In genomic region chr2:105005601-105006000, GRCh38 we compare ENCODE assay signal across 20 cellular contexts. TPM values are rescaled to one million over a fixed set of nuclear protein-coding genes. Genes with fewer than 3 reads are reported as not detected.
DNase-seq lines count a peak whose midpoint lies in the region; ATAC-seq and TF ChIP-seq lines count a peak whose summit lies in the region.
"Had no signal": no experiment of that assay in that cellular context is flagged by ENCODE, and none has a peak within 500 bp of the region (broad histone marks: within the 10 kb centered on the region; RNA-seq: fewer than 3 reads in every experiment).

No MANE protein-coding gene starts in this region.

- H3K27me3 Mint-ChIP-seq in MCF 10A (ENCODE audit: insufficient read depth, unreplicated experiment) = no peaks in the 10 kb centered on the region
- peaks cover 6 to 18% of the 10 kb centered on the region in 2 donors for H3K27me3 Mint-ChIP-seq in natural killer cell treated with Interleukin-12 subunit alpha and Interleukin-12 subunit beta and Interleukin-15 and Interleukin-18, amount 100 ng/mL, for 72 hours
- H3K27me3 Mint-ChIP-seq in naive thymus-derived CD8-positive, alpha-beta T cell = peaks cover 2 to 18% (median 9%) of the 10 kb centered on the region in 5 donors
- H3K27me3 Mint-ChIP-seq: activated naive CD4-positive, alpha-beta T cell treated with anti-CD3 and anti-CD28 coated beads, Interleukin-2, amount 10 ng/mL, durations not matched to agents 7 days and 5 days had no signal

- H3K27me3 ChIP-seq in breast epithelium (no peaks in the 10 kb centered on the region), hepatocyte (no peaks in the 10 kb centered on the region), upper lobe of right lung (no peaks in the 10 kb centered on the region), thyroid gland (no peaks in the 10 kb centered on the region)

- peaks cover 8% of the 10 kb centered on the region for H3K36me3 Mint-ChIP-seq in MCF 10A (ENCODE audit: insufficient read depth, unreplicated experiment)
- H3K36me3 Mint-ChIP-seq in natural killer cell treated with Interleukin-12 subunit alpha and Interleukin-12 subunit beta and Interleukin-15 and Interleukin-18, amount 100 ng/mL, for 72 hours = peaks cover 15% of the 10 kb centered on the region
- H3K36me3 Mint-ChIP-seq in naive thymus-derived CD8-positive, alpha-beta T cell = peaks cover 0 to 14% (median 9%) of the 10 kb centered on the region in 3 donors
- H3K36me3 Mint-ChIP-seq: activated CD4-positive, alpha-beta memory T cell treated with anti-CD3 and anti-CD28 coated beads for 36 hours; activated naive CD4-positive, alpha-beta T cell treated with anti-CD3 and anti-CD28 coated beads, Interleukin-2, amount 10 ng/mL, durations not matched to agents 7 days and 5 days had no signal

- H3K9me2 ChIP-seq in hepatocyte (replicated peaks; ENCODE audit: insufficient read depth) = no peaks in the 10 kb centered on the region

- H3K79me2 ChIP-seq in hepatocyte = no peaks in the 10 kb centered on the region

- H3K27ac ChIP-seq in breast epithelium (no peak overlapping the region), hepatocyte (peak overlapping the region; percentile 45), upper lobe of right lung (no peak overlapping the region), thyroid gland (no peak overlapping the region)
- H3K27ac ChIP-seq: A549, C4-2B, HL-60 had no signal

- peak overlapping the region; percentile 65 for H3K27ac Mint-ChIP-seq in MCF 10A (ENCODE audit: low read depth, unreplicated experiment)
- H3K27ac Mint-ChIP-seq in natural killer cell treated with Interleukin-12 subunit alpha and Interleukin-12 subunit beta and Interleukin-15 and Interleukin-18, amount 100 ng/mL, for 72 hours = no peak overlapping the region
- H3K27ac Mint-ChIP-seq in naive thymus-derived CD8-positive, alpha-beta T cell = no peak overlapping the region
- H3K27ac Mint-ChIP-seq: activated CD4-positive, alpha-beta memory T cell treated with anti-CD3 and anti-CD28 coated beads for 36 hours; activated naive CD4-positive, alpha-beta T cell treated with anti-CD3 and anti-CD28 coated beads, Interleukin-2, amount 10 ng/mL, durations not matched to agents 7 days and 5 days; activated T-cell treated with anti-CD3 and anti-CD28 coated beads, Interleukin-2, amount 50 U/mL, for 24 hours; naive B cell; stimulated activated naive B cell treated with anti-CD40 and anti-IgM and Interleukin-4, amounts not matched to agents 10 μg/mL and 1 μg/mL and 100 μg/mL, for 72 hours had no signal

- no peak for TF ChIP-seq POLR2A in breast epithelium (IDR thresholded peaks at IDR 0.05)
- TF ChIP-seq POLR2A in thyroid gland (IDR thresholded peaks at IDR 0.05) = no peak

- intact Hi-C loops in MCF 10A (cut with micrococcal nuclease) = no loop called here
- intact Hi-C loops in breast epithelium (cut with DNase I; ENCODE audit: low total_unique reads) = no loop called here
- intact Hi-C loops in upper lobe of right lung (cut with DNase I) = no loop called here
- intact Hi-C loops in thyroid gland (cut with DNase I) = no loop called here

- no peaks in the 10 kb centered on the region for H3K36me3 ChIP-seq in breast epithelium
- H3K36me3 ChIP-seq in hepatocyte (replicated peaks; ENCODE audit: insufficient read depth, low read depth) = no peaks in the 10 kb centered on the region
- H3K36me3 ChIP-seq in upper lobe of right lung = no peaks in the 10 kb centered on the region
- no peaks in the 10 kb centered on the region for H3K36me3 ChIP-seq in thyroid gland

- H3K4me1 ChIP-seq in breast epithelium (no peaks in the 10 kb centered on the region), hepatocyte (ENCODE audit: insufficient read depth) (no peaks in the 10 kb centered on the region), upper lobe of right lung (no peaks in the 10 kb centered on the region), thyroid gland (no peaks in the 10 kb centered on the region)
- H3K4me1 ChIP-seq: A549 had no signal

- CTCF ChIA-PET in MCF 10A (lab: Yijun Ruan, JAX) = interaction anchor here (0.6 to 0.9 kb wide), 2 partner anchors 174 to 231 kb away, joined by 3 read pairs; no protein-coding TSS in a partner anchor

- H4K20me1 ChIP-seq in hepatocyte (ENCODE audit: insufficient read depth, poor library complexity, severe bottlenecking) = no peaks in the 10 kb centered on the region

- ATAC-seq in upper lobe of right lung = peak; percentile 85
- ATAC-seq in natural killer cell treated with Interleukin-12 subunit alpha and Interleukin-12 subunit beta and Interleukin-15 and Interleukin-18, amount 100 ng/mL, for 72 hours = no peak
- no peak for ATAC-seq in naive thymus-derived CD8-positive, alpha-beta T cell
- ATAC-seq: A549; esophagus mucosa; stimulated activated naive B cell treated with anti-CD40 and anti-IgM and Interleukin-4, amounts not matched to agents 10 μg/mL and 1 μg/mL and 100 μg/mL, for 72 hours had no signal

- no peak overlapping the region for H3K4me3 Mint-ChIP-seq in MCF 10A (ENCODE audit: unreplicated experiment)
- H3K4me3 Mint-ChIP-seq in natural killer cell treated with Interleukin-12 subunit alpha and Interleukin-12 subunit beta and Interleukin-15 and Interleukin-18, amount 100 ng/mL, for 72 hours = no peak overlapping the region
- no peak overlapping the region for H3K4me3 Mint-ChIP-seq in naive thymus-derived CD8-positive, alpha-beta T cell
- H3K4me3 Mint-ChIP-seq: activated CD4-positive, alpha-beta memory T cell treated with anti-CD3 and anti-CD28 coated beads for 36 hours; activated naive CD4-positive, alpha-beta T cell treated with anti-CD3 and anti-CD28 coated beads, Interleukin-2, amount 10 ng/mL, durations not matched to agents 7 days and 5 days; activated T-cell treated with anti-CD3 and anti-CD28 coated beads, Interleukin-2, amount 50 U/mL, for 24 hours; H9; naive B cell; stimulated activated naive B cell treated with anti-CD40 and anti-IgM and Interleukin-4, amounts not matched to agents 10 μg/mL and 1 μg/mL and 100 μg/mL, for 72 hours had no signal

- TF ChIP-seq CTCF in MCF 10A (IDR thresholded peaks at IDR 0.05; ENCODE audit: unreplicated experiment) = no peak
- TF ChIP-seq CTCF in breast epithelium (IDR thresholded peaks at IDR 0.05) = no peak
- no peak for TF ChIP-seq CTCF in hepatocyte (IDR thresholded peaks at IDR 0.05; ENCODE audit: poor library complexity)
- no peak for TF ChIP-seq CTCF in upper lobe of right lung (IDR thresholded peaks at IDR 0.05)
- TF ChIP-seq CTCF in thyroid gland (IDR thresholded peaks at IDR 0.05) = no peak

- DNase-seq in MCF 10A (ENCODE audit: unreplicated experiment) (peak; percentile 58), breast epithelium (ENCODE audit: low spot score in 2 of 2) (no peak), NCI-H510A treated with DMSO at 0.1 percent for 48 hours (lab: John Stamatoyannopoulos, UW) (peak; percentile 58), hepatocyte (ENCODE audit: low spot score) (peak; percentile 6), upper lobe of right lung (no peak), thyroid gland (no peak)
- no peak for DNase-seq in natural killer cell treated with Interleukin-12 subunit alpha and Interleukin-12 subunit beta and Interleukin-15 and Interleukin-18, amount 100 ng/mL, for 72 hours (ENCODE audit: low spot score)
- DNase-seq in naive thymus-derived CD8-positive, alpha-beta T cell = no peak
- DNase-seq: activated CD4-positive, alpha-beta memory T cell treated with anti-CD3 and anti-CD28 coated beads for 36 hours; activated naive CD4-positive, alpha-beta T cell treated with anti-CD3 and anti-CD28 coated beads, Interleukin-2, amount 10 ng/mL, durations not matched to agents 7 days and 5 days; activated T-cell treated with anti-CD3 and anti-CD28 coated beads, Interleukin-2, amount 50 U/mL, for 24 hours; DND-41; naive B cell; NCI-H1694; stimulated activated naive B cell treated with anti-CD40 and anti-IgM and Interleukin-4, amounts not matched to agents 10 μg/mL and 1 μg/mL and 100 μg/mL, for 72 hours had no signal

- no peak overlapping the region for H3K4me2 ChIP-seq in hepatocyte
- H3K4me2 ChIP-seq: A549 had no signal

- 50% methylated on average over 1 of the region's 1 CpG for WGBS in hepatocyte (ENCODE audit: low lambda C conversion rate, missing lambda C conversion rate)
- 61 to 80% methylated on average over 1 of the region's 1 CpG for WGBS in thyroid gland, 2 donors

- BruUV-seq in MCF 10A (replicated peaks; lab: Mats Ljungman, UMichigan) = no TSS peak

- peaks cover 6% of the 10 kb centered on the region for H3K4me1 Mint-ChIP-seq in MCF 10A (ENCODE audit: insufficient read depth, unreplicated experiment)
- H3K4me1 Mint-ChIP-seq in natural killer cell treated with Interleukin-12 subunit alpha and Interleukin-12 subunit beta and Interleukin-15 and Interleukin-18, amount 100 ng/mL, for 72 hours (ENCODE audit: low read depth in 2 of 2) = no peaks in the 10 kb centered on the region
- H3K4me1 Mint-ChIP-seq in naive thymus-derived CD8-positive, alpha-beta T cell = no peaks in the 10 kb centered on the region
- H3K4me1 Mint-ChIP-seq: activated naive CD4-positive, alpha-beta T cell treated with anti-CD3 and anti-CD28 coated beads, Interleukin-2, amount 10 ng/mL, durations not matched to agents 7 days and 5 days; naive B cell; stimulated activated naive B cell treated with anti-CD40 and anti-IgM and Interleukin-4, amounts not matched to agents 10 μg/mL and 1 μg/mL and 100 μg/mL, for 72 hours had no signal

- H2AFZ ChIP-seq in hepatocyte = peak overlapping the region; percentile 11

- H3K9me3 ChIP-seq in breast epithelium (peaks cover 6 to 31% of the 10 kb centered on the region in 2 donors), hepatocyte (ENCODE audit: low read depth) (no peaks in the 10 kb centered on the region), upper lobe of right lung (peaks cover 8% of the 10 kb centered on the region), thyroid gland (no peaks in the 10 kb centered on the region)

- H3K4me3 ChIP-seq in breast epithelium (no peak overlapping the region), hepatocyte (no peak overlapping the region), upper lobe of right lung (no peak overlapping the region), thyroid gland (replicated peaks in 1 of 3) (no peak overlapping the region)
- H3K4me3 ChIP-seq: A549 had no signal

- H3K9me3 Mint-ChIP-seq in MCF 10A (ENCODE audit: unreplicated experiment) = peaks cover 10% of the 10 kb centered on the region
- peaks cover 13% of the 10 kb centered on the region for H3K9me3 Mint-ChIP-seq in natural killer cell treated with Interleukin-12 subunit alpha and Interleukin-12 subunit beta and Interleukin-15 and Interleukin-18, amount 100 ng/mL, for 72 hours
- H3K9me3 Mint-ChIP-seq in naive thymus-derived CD8-positive, alpha-beta T cell = peaks cover 1 to 27% (median 18%) of the 10 kb centered on the region in 9 donors

- POLR2A ChIA-PET in MCF 10A (lab: Yijun Ruan, JAX) = interaction anchor here (0.6 to 1.6 kb wide), 4 partner anchors 33 to 108 kb away, joined by 3 to 14 read pairs (median 4); partner anchors contain the start of gene MRPS9
- POLR2A ChIA-PET in naive thymus-derived CD8-positive, alpha-beta T cell (lab: Charles Lee) = no interaction called here

RNA-seq across cellular contexts. Expression of gene MRPS9, which starts 32.3 kb away (rescaled TPM):
- total RNA-seq in MCF 10A (2022) (30.4 and 40.0 TPM in 2 replicates), breast epithelium (10 to 100 TPM; 14.1 to 26.3 (median 18.0) TPM), hepatocyte (30.8 and 31.9 TPM in 2 replicates), upper lobe of right lung (17.0 TPM), thyroid gland (10 to 100 TPM; 20.1 to 26.5 (median 21.5) TPM)
- polyA plus RNA-seq in hepatocyte = 35.0 and 36.1 TPM in 2 replicates
- 10 to 100 TPM; 26.8 to 29.8 TPM for total RNA-seq in natural killer cell treated with Interleukin-12 subunit alpha and Interleukin-12 subunit beta and Interleukin-15 and Interleukin-18, amount 100 ng/mL, for 72 hours
- total RNA-seq in naive thymus-derived CD8-positive, alpha-beta T cell = 10 to 100 TPM; 23.8 to 24.5 TPM
- polyA plus RNA-seq in naive thymus-derived CD8-positive, alpha-beta T cell = 10 to 100 TPM; 17.0 to 32.6 (median 26.0) TPM

Comparison
In these comparisons a context has a peak if more than half of its experiments do, and no peak if none do; other contexts are left out.
1. DNase-seq: peak in MCF 10A (single experiment), NCI-H510A treated with DMSO at 0.1 percent for 48 hours (single experiment) and hepatocyte (single experiment); none in breast epithelium (0 of 2), upper lobe of right lung (single experiment), thyroid gland (0 of 2), natural killer cell treated with Interleukin-12 subunit alpha and Interleukin-12 subunit beta and Interleukin-15 and Interleukin-18, amount 100 ng/mL, for 72 hours (single experiment) and naive thymus-derived CD8-positive, alpha-beta T cell (0 of 10).